Comparison of ENCODE assay signal across 11 cellular contexts in the genomic region with DNA sequence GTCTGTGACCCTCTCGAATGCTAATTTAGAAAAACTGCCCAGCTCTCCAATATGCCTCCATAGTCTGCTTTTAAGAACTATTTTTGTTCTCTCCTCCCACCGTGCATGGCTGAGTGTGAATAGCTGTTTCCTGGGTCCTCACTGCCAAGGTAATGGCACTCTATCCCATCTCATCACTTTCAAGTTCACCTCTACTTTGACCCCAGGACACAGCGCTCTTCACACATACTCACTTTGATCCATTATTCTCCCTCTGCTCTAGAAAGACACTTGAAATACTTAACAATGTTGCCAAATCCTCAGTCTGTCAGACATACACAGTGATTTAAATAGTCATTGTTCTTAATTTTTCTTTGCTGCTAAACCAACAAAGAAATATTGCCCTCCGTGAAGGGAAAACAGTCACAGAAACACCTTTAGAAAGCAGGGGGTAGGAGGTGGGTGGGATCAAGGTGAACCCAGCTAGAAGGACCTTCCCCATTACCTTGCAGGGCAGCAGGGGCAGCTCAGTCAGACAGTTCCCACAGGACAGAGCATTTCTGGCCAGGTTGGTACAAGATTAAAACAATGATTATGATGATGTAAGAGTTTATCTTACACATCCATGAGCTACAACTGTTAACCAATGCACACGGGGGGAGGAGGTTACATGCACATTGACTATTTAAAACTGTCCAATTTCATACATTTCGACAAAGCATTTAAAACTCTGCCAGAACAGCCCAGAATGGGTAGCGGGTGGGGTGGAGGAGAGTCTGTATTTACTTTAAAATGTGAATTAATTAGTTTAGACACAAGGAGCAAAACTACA. TPM values are rescaled to one million over a fixed set of nuclear protein-coding genes. Genes with fewer than 3 reads are reported as not detected.
DNase-seq lines count a peak whose midpoint lies in the region; ATAC-seq, FAIRE-seq and TF ChIP-seq lines count a peak whose summit lies in the region.
"Had no signal": no experiment of that assay in that cellular context is flagged by ENCODE, and none has a peak within 500 bp of the region (broad histone marks: within the 10 kb centered on the region; RNA-seq: fewer than 3 reads in every experiment).

No MANE protein-coding gene starts in this region.

- FAIRE-seq in keratinocyte (lab: Jason Lieb, UNC) (no peak), RCC 7860 (lab: Jason Lieb, UNC) (no peak)

- H3K27me3 Mint-ChIP-seq in effector memory CD8-positive, alpha-beta T cell = peaks cover 32 to 43% of the 10 kb centered on the region in 2 donors

- H3K9ac ChIP-seq in keratinocyte (ENCODE audit: control insufficient read depth, extremely low read depth, insufficient read depth, low read length) = peak overlapping the region; percentile 77
- H3K9ac ChIP-seq in Karpas-422 (ENCODE audit: low read length) = no peak overlapping the region

- H3K4me3 Mint-ChIP-seq in effector memory CD8-positive, alpha-beta T cell = no peak overlapping the region
- H3K4me3 Mint-ChIP-seq: activated naive CD4-positive, alpha-beta T cell treated with anti-CD3 and anti-CD28 coated beads, Interleukin-2, amount 50 U/mL, for 24 hours; naive B cell had no signal

- H3K27ac ChIP-seq in body of pancreas (peak overlapping the region in 3 of 4 donors; percentile 60 to 64 (median 60)), keratinocyte (ENCODE audit: control insufficient read depth, insufficient read depth, low read length) (no peak overlapping the region), substantia nigra (ENCODE audit: low read depth, low read length, poor library complexity, severe bottlenecking) (peak overlapping the region; percentile 85), Karpas-422 (ENCODE audit: low read length) (no peak overlapping the region)

- no peaks in the 10 kb centered on the region for H3K9me2 ChIP-seq in Karpas-422 (replicated peaks; ENCODE audit: insufficient read depth, low read length)

- H3K27me3 ChIP-seq in body of pancreas = no peaks in the 10 kb centered on the region
- H3K27me3 ChIP-seq in keratinocyte (ENCODE audit: control insufficient read depth, extremely low read depth, insufficient read depth, low read length) = no peaks in the 10 kb centered on the region
- no peaks in the 10 kb centered on the region for H3K27me3 ChIP-seq in Karpas-422 (ENCODE audit: low read length)

- intact Hi-C loops in body of pancreas (cut with DNase I) = loop anchor here (10.0 kb wide), 1 partner anchor 170 kb away; no protein-coding TSS in a partner anchor

- H3K4me1 Mint-ChIP-seq in effector memory CD8-positive, alpha-beta T cell (ENCODE audit: low read depth in 2 of 2) = peaks cover 5 to 7% of the 10 kb centered on the region in 2 donors

- H3K9me3 ChIP-seq in body of pancreas (no peaks in the 10 kb centered on the region), keratinocyte (ENCODE audit: control insufficient read depth, low read depth, low read length) (no peaks in the 10 kb centered on the region), Karpas-422 (ENCODE audit: low read length) (no peaks in the 10 kb centered on the region)

- peaks cover 3% of the 10 kb centered on the region for H3K79me2 ChIP-seq in keratinocyte (ENCODE audit: control insufficient read depth, insufficient read depth, low read length)
- H3K79me2 ChIP-seq in Karpas-422 (ENCODE audit: low read length) = no peaks in the 10 kb centered on the region

- H3K27ac Mint-ChIP-seq in effector memory CD8-positive, alpha-beta T cell = no peak overlapping the region
- H3K27ac Mint-ChIP-seq: activated naive CD4-positive, alpha-beta T cell treated with anti-CD3 and anti-CD28 coated beads, Interleukin-2, amount 50 U/mL, for 24 hours; naive B cell had no signal

- H3K9me1 ChIP-seq in keratinocyte (ENCODE audit: control insufficient read depth, extremely low read depth, insufficient read depth, low read length) = no peaks in the 10 kb centered on the region

- dilution Hi-C loops in keratinocyte (cut with MboI; ENCODE audit: extremely low pct_ligation_motif_present, low sequenced_read_pairs) = no loop called here

- H3K4me2 ChIP-seq in keratinocyte (ENCODE audit: control insufficient read depth, extremely low read depth, insufficient read depth, low read depth, low read length) (peak overlapping the region; percentile 91), Karpas-422 (ENCODE audit: low read depth, low read length, poor library complexity, severe bottlenecking) (no peak overlapping the region)

- H3K36me3 Mint-ChIP-seq in effector memory CD8-positive, alpha-beta T cell (ENCODE audit: insufficient read depth) = no peaks in the 10 kb centered on the region
- H3K36me3 Mint-ChIP-seq: activated naive CD4-positive, alpha-beta T cell treated with anti-CD3 and anti-CD28 coated beads, Interleukin-2, amount 50 U/mL, for 24 hours had no signal

- H2AFZ ChIP-seq in keratinocyte (ENCODE audit: control insufficient read depth, low read length) = no peak overlapping the region
- H2AFZ ChIP-seq in Karpas-422 (ENCODE audit: low read length) = no peak overlapping the region

- DNase-seq in NCI-H526 treated with DMSO at 0.1 percent for 48 hours (lab: John Stamatoyannopoulos, UW) = peak; percentile 12
- no peak for DNase-seq in NCI-H526 (lab: John Stamatoyannopoulos, UW)
- no peak for DNase-seq in body of pancreas
- DNase-seq in keratinocyte (ENCODE audit: low read depth, low spot score) = no peak
- no peak for DNase-seq in substantia nigra (lab: John Stamatoyannopoulos, UW)
- no peak for DNase-seq in Karpas-422
- no peak for DNase-seq in RCC 7860 (ENCODE audit: low spot score)
- DNase-seq in effector memory CD8-positive, alpha-beta T cell = no peak
- DNase-seq: naive B cell, SHP77 treated with DMSO at 0.1 percent for 48 hours had no signal

- 29 to 31% methylated on average over 7 of the region's 7 CpGs for WGBS in body of pancreas, 2 donors

- H3K36me3 ChIP-seq in body of pancreas (replicated peaks in 1 of 2; ENCODE audit: insufficient read depth in 1 of 2, low read depth in 2 of 2) = no peaks in the 10 kb centered on the region
- H3K36me3 ChIP-seq in keratinocyte (ENCODE audit: control insufficient read depth in 2 of 2, extremely low read depth in 1 of 2, insufficient read depth in 2 of 2, low read length in 2 of 2) = no peaks in the 10 kb centered on the region
- H3K36me3 ChIP-seq in Karpas-422 (ENCODE audit: insufficient read depth, low read length) = no peaks in the 10 kb centered on the region

- H3K4me3 ChIP-seq in body of pancreas = peak overlapping the region in 1 of 2 donors; percentile 37
- peak overlapping the region; percentile 69 to 76 (median 73) for H3K4me3 ChIP-seq in keratinocyte (ENCODE audit: control insufficient read depth in 2 of 3, extremely low read depth in 1 of 3, insufficient read depth in 2 of 3, low read depth in 1 of 3, low read length in 3 of 3)
- H3K4me3 ChIP-seq in Karpas-422 (ENCODE audit: low read length) = no peak overlapping the region

- TF ChIP-seq POLR2A in body of pancreas (IDR thresholded peaks at IDR 0.05) = no peak

- TF ChIP-seq CTCF in body of pancreas (IDR thresholded peaks at IDR 0.05) (no peak), keratinocyte (optimal IDR thresholded peaks at IDR 0.05 in 1 of 3, IDR thresholded peaks at IDR 0.05 in 1 of 3, conservative IDR thresholded peaks at IDR 0.05 in 1 of 3; ENCODE audit: extremely low read depth in 1 of 3, insufficient read depth in 2 of 3, low read length in 3 of 3) (no peak)

- H4K20me1 ChIP-seq in keratinocyte (ENCODE audit: control insufficient read depth, extremely low read depth, insufficient read depth, low read length) (no peaks in the 10 kb centered on the region), Karpas-422 (ENCODE audit: insufficient read depth, low read depth, low read length) (no peaks in the 10 kb centered on the region)

- H3K9me3 Mint-ChIP-seq in effector memory CD8-positive, alpha-beta T cell = no peaks in the 10 kb centered on the region
- H3K9me3 Mint-ChIP-seq: activated naive CD4-positive, alpha-beta T cell treated with anti-CD3 and anti-CD28 coated beads, Interleukin-2, amount 50 U/mL, for 24 hours; naive B cell had no signal

- H3K4me1 ChIP-seq in body of pancreas = peaks cover 29% of the 10 kb centered on the region
- H3K4me1 ChIP-seq in keratinocyte (ENCODE audit: control insufficient read depth, extremely low read depth, insufficient read depth, low read length) = peaks cover 27% of the 10 kb centered on the region
- H3K4me1 ChIP-seq in Karpas-422 (ENCODE audit: low read length) = no peaks in the 10 kb centered on the region

- no peak for ATAC-seq in body of pancreas
- ATAC-seq in effector memory CD8-positive, alpha-beta T cell (replicated peaks) = no peak

RNA-seq across cellular contexts. Expression of a gene that starts 2.4 kb away (rescaled TPM):
- 10 to 100 TPM; 20.4 to 32.2 TPM for total RNA-seq in body of pancreas
- polyA plus RNA-seq in keratinocyte = 3.2 to 7.5 TPM (median 4.3 TPM) in 3 replicates
- polyA plus RNA-seq in keratinocyte (2011; ENCODE audit: low read depth) = 6.9 TPM
- polyA plus RNA-seq in keratinocyte (2011; cell fraction: cytosol; rRNA removed) = 6.1 and 9.0 TPM in 2 replicates
- 21.3 and 28.8 TPM in 2 replicates for polyA plus RNA-seq in keratinocyte (2011; cell fraction: nucleus; rRNA removed)
- polyA plus RNA-seq in keratinocyte (2012; ENCODE audit: low replicate concordance) = 7.4 and 15.4 TPM in 2 replicates
- polyA minus RNA-seq in keratinocyte = 20.6 to 28.2 TPM (median 22.4 TPM) in 3 replicates
- 18.4 TPM for polyA minus RNA-seq in keratinocyte (2011; cell fraction: cytosol; rRNA and poly(A)+ RNA removed)
- polyA minus RNA-seq in keratinocyte (2011; cell fraction: nucleus; rRNA and poly(A)+ RNA removed) = 28.7 and 47.2 TPM in 2 replicates
- not detected in 2 replicates for total RNA-seq in Karpas-422 (2014; rRNA removed; shearing (Covaris generic); ENCODE audit: low replicate concordance)

Comparison
In these comparisons a context has a peak if more than half of its experiments do, and no peak if none do; other contexts are left out.
1. H3K27ac ChIP-seq: peak in body of pancreas (3 of 4) and substantia nigra (single experiment); none in keratinocyte (single experiment) and Karpas-422 (single experiment).
2. RNA of a gene that starts 2.4 kb away (total RNA-seq): 20.4 to 32.2 TPM in body of pancreas; not detected in Karpas-422; every median in the first group is over 10 times any median in the second.